Comparison of ENCODE assay signal across 11 cellular contexts in the genomic region with DNA sequence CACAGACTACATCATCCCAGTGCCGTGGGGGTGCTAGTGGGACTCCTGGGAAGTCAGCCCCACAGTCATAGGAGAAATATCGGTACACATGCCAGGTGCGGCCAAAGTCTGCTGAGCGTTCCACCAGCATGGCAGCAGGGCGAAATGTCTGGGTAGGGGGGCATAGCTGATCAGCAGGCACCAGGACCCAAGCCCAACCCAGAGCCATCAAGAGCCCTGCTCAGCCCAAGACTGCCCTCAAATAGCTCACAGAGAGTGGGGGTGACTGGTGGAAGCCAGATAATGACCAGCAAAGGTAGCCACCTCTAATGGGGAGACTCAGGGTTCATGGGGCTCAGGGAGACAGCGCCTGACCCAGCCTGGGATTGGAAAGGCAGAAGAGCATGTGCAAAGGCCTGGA. TPM values are rescaled to one million over a fixed set of nuclear protein-coding genes. Genes with fewer than 3 reads are reported as not detected.
DNase-seq lines count a peak whose midpoint lies in the region; ATAC-seq and TF ChIP-seq lines count a peak whose summit lies in the region.
"Had no signal": no experiment of that assay in that cellular context is flagged by ENCODE, and none has a peak within 500 bp of the region (broad histone marks: within the 10 kb centered on the region; RNA-seq: fewer than 3 reads in every experiment).

No MANE protein-coding gene starts in this region.

- DNase-seq in heart right ventricle (no peak), Right ventricle myocardium inferior (ENCODE audit: missing footprints) (no peak), fibroblast of mammary gland (ENCODE audit: low read depth) (no peak), uterus (no peak), occipital lobe (lab: John Stamatoyannopoulos, UW) (no peak), ureter (ENCODE audit: low spot score) (no peak)
- DNase-seq: activated T-cell treated with anti-CD3 and anti-CD28 coated beads, Interleukin-2, amount 50 U/mL, for 72 hours; islet precursor cell; NCI-H1105 treated with DMSO at 0.1 percent for 48 hours had no signal

- H3K9me3 ChIP-seq in heart right ventricle, result no peaks in the 10 kb centered on the region
- H3K9me3 ChIP-seq in neuron (ENCODE audit: low read length), result no peaks in the 10 kb centered on the region
- H3K9me3 ChIP-seq in uterus, result no peaks in the 10 kb centered on the region

- peak overlapping the region; percentile 85 to 99 (median 94) for H3K27ac ChIP-seq in heart right ventricle
- peak overlapping the region; percentile 90 to 96 for H3K27ac ChIP-seq in uterus

- peaks cover 15 to 46% (median 35%) of the 10 kb centered on the region in 9 donors for H3K4me1 ChIP-seq in heart right ventricle
- peaks cover 10% of the 10 kb centered on the region for H3K4me1 ChIP-seq in neuron (ENCODE audit: insufficient read depth, low read length)
- peaks cover 0 to 12% of the 10 kb centered on the region in 2 donors for H3K4me1 ChIP-seq in uterus

- H3K4me3 ChIP-seq in heart right ventricle, result peak overlapping the region; percentile 61 to 97 (median 78)
- H3K4me3 ChIP-seq in fibroblast of mammary gland (ENCODE audit: control insufficient read depth, low read depth, low read length), result peak overlapping the region; percentile 88
- peak overlapping the region; percentile 73 for H3K4me3 ChIP-seq in neuron (ENCODE audit: low read length)
- peak overlapping the region; percentile 57 to 75 for H3K4me3 ChIP-seq in uterus

- WGBS in heart right ventricle, 2 donors, result 74% methylated on average over 6 of the region's 6 CpGs

- H3K36me3 ChIP-seq in heart right ventricle (peaks cover 0 to 53% (median 37%) of the 10 kb centered on the region in 9 donors), neuron (ENCODE audit: insufficient read depth, low read length) (peaks cover 3% of the 10 kb centered on the region), uterus (no peaks in the 10 kb centered on the region)

- no peak for TF ChIP-seq POLR2A in uterus (IDR thresholded peaks at IDR 0.05)

- intact Hi-C loops in heart right ventricle (cut with DNase I) (loop anchor here in 4 of 10 donors (5.0 kb wide), 4 partner anchors 36 to 91 kb away; a partner anchor contains a TSS), Right ventricle myocardium inferior (cut with DNase I) (loop anchor here (5.0 kb wide), 1 partner anchor 109 kb away; a partner anchor contains a TSS), uterus (cut with DNase I; ENCODE audit: low total_unique reads) (no loop called here)

- H3K27me3 ChIP-seq in heart right ventricle, result no peaks in the 10 kb centered on the region
- no peaks in the 10 kb centered on the region for H3K27me3 ChIP-seq in neuron (ENCODE audit: insufficient read depth, low read length)
- no peaks in the 10 kb centered on the region for H3K27me3 ChIP-seq in uterus

- TF ChIP-seq CTCF in heart right ventricle (IDR thresholded peaks at IDR 0.05), result no peak
- TF ChIP-seq CTCF in fibroblast of mammary gland (conservative IDR thresholded peaks at IDR 0.05; ENCODE audit: control insufficient read depth, insufficient read depth, low read depth, low read length), result no peak
- TF ChIP-seq CTCF in uterus (IDR thresholded peaks at IDR 0.05), result no peak

- H2AFZ ChIP-seq in neuron (ENCODE audit: low read depth, low read length), result no peak overlapping the region

- ATAC-seq in heart right ventricle (no peak), Right ventricle myocardium inferior (no peak), HG02610 (IDR thresholded peaks at IDR 0.05; ENCODE audit: unreplicated experiment) (no peak)
- ATAC-seq: activated T-cell treated with anti-CD3 and anti-CD28 coated beads, Interleukin-2, amount 50 U/mL, for 72 hours had no signal

RNA-seq across cellular contexts. Expression of a gene that starts 1.3 kb away (rescaled TPM):
- total RNA-seq in heart right ventricle (100 to 1,000 TPM; 575 to 961 (median 776) TPM), Right ventricle myocardium inferior (543 TPM), uterus (100 to 1,000 TPM; 387 to 604 (median 509) TPM), occipital lobe (47.6 TPM), ureter (311 TPM)
- polyA plus RNA-seq in heart right ventricle, result 1,000 to 10,000 TPM in 1 of 2 donors, 100 to 1,000 TPM in 1; 423 to 1,204 TPM

RNA-seq across cellular contexts. Expression of a gene that starts 11.0 kb away (rescaled TPM):
- total RNA-seq in heart right ventricle, result 10 to 100 TPM; 47.5 to 78.1 (median 62.5) TPM
- polyA plus RNA-seq in heart right ventricle, result 10 to 100 TPM; 18.1 to 20.2 TPM
- 54.0 TPM for total RNA-seq in Right ventricle myocardium inferior
- 10 to 100 TPM; 21.5 to 66.6 (median 43.6) TPM for total RNA-seq in uterus
- 49.0 TPM for total RNA-seq in occipital lobe
- total RNA-seq in ureter, result 69.3 TPM

RNA-seq across cellular contexts. Expression of a gene that starts 27.0 kb away (rescaled TPM):
- total RNA-seq in heart right ventricle (100 to 1,000 TPM; 173 to 265 (median 206) TPM), Right ventricle myocardium inferior (207 TPM), uterus (100 to 1,000 TPM; 124 to 280 (median 161) TPM), occipital lobe (197 TPM), ureter (355 TPM)
- polyA plus RNA-seq in heart right ventricle, result 100 to 1,000 TPM; 120 to 369 TPM

RNA-seq across cellular contexts. Expression of a gene that starts 34.6 kb away (rescaled TPM):
- total RNA-seq in heart right ventricle (10 to 100 TPM; 10.4 to 16.9 (median 12.3) TPM), Right ventricle myocardium inferior (9.4 TPM), uterus (10 to 100 TPM in 3 of 4 donors, 1 to 10 TPM in 1; 9.2 to 58.2 (median 31.3) TPM), occipital lobe (18.6 TPM), ureter (32.1 TPM)
- 10 to 100 TPM in 1 of 2 donors, 1 to 10 TPM in 1; 7.2 to 16.3 TPM for polyA plus RNA-seq in heart right ventricle

RNA-seq across cellular contexts. Expression of a gene that starts 37.7 kb away (rescaled TPM):
- total RNA-seq in heart right ventricle (10 to 100 TPM; 54.5 to 72.5 (median 58.7) TPM), Right ventricle myocardium inferior (52.9 TPM), uterus (100 to 1,000 TPM in 2 of 4 donors, 10 to 100 TPM in 2; 69.0 to 140 (median 104) TPM), occipital lobe (113 TPM), ureter (131 TPM)
- 10 to 100 TPM; 21.1 to 34.2 TPM for polyA plus RNA-seq in heart right ventricle
